27 cellular contexts compared by ENCODE assay signal in the genomic region with DNA sequence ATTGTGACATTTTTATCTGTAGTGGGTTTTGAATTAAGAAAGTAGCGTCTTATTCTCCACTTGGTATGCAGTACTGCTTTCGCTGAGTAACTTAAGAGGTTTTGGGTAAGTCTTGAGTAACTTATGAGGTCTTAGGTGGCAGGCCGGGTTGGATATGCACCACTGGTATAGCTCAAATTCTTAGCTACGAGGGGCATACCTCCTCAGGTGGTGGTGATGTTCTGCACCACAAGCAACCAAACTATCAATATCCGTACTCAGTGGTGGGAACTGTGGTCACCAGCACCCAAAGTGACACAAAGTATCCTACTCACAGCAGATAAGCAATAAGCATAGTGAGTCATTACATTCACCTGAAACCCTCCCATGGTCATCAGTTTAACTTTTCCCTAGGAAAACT. TPM values are rescaled to one million over a fixed set of nuclear protein-coding genes. Genes with fewer than 3 reads are reported as not detected.
DNase-seq lines count a peak whose midpoint lies in the region; ATAC-seq, FAIRE-seq and TF ChIP-seq lines count a peak whose summit lies in the region.
"Had no signal": no experiment of that assay in that cellular context is flagged by ENCODE, and none has a peak within 500 bp of the region (broad histone marks: within the 10 kb centered on the region; RNA-seq: fewer than 3 reads in every experiment).

No MANE protein-coding gene starts in this region.

- H3K36me3 Mint-ChIP-seq in activated T-cell treated with anti-CD3 and anti-CD28 coated beads, Interleukin-2, amount 50 U/mL, for 72 hours (ENCODE audit: insufficient read depth in 2 of 2), result peaks cover 15 to 36% of the 10 kb centered on the region in 2 donors

- no peaks in the 10 kb centered on the region for H3K4me1 ChIP-seq in GM12878 (ENCODE audit: control insufficient read depth, insufficient read depth, low read length)
- H3K4me1 ChIP-seq: BE2C, BLaER1 had no signal

- no TSS peak for BruUV-seq in GM12878 (replicated peaks; lab: Mats Ljungman, UMichigan)

- H3K9ac ChIP-seq in GM12878 (ENCODE audit: control insufficient read depth, insufficient read depth, low read length), result no peak overlapping the region
- H3K9ac ChIP-seq: BLaER1 had no signal

- H3K27ac ChIP-seq in GM12878 (ENCODE audit: control insufficient read depth, insufficient read depth), result no peak overlapping the region
- H3K27ac ChIP-seq: BLaER1 had no signal

- no peaks in the 10 kb centered on the region for H3K27me3 Mint-ChIP-seq in activated T-cell treated with anti-CD3 and anti-CD28 coated beads, Interleukin-2, amount 50 U/mL, for 72 hours (ENCODE audit: low read depth)
- H3K27me3 Mint-ChIP-seq in stimulated activated naive CD8-positive, alpha-beta T cell treated with anti-CD3 and anti-CD28 coated beads, Interleukin-15, amount 100 ng/mL, for 72 hours, result no peaks in the 10 kb centered on the region
- H3K27me3 Mint-ChIP-seq: CD4-positive, alpha-beta memory T cell; CD4-positive, CD25-positive, alpha-beta regulatory T cell; CD8-positive, alpha-beta memory T cell had no signal

- WGBS in GM12878 (ENCODE audit: insufficient coverage, insufficient replicate concordance, low lambda C conversion rate, missing lambda C conversion rate), result 98% methylated on average over 5 of the region's 5 CpGs

- no peak overlapping the region for H3K4me2 ChIP-seq in GM12878 (ENCODE audit: control insufficient read depth, insufficient read depth)
- H3K4me2 ChIP-seq: BLaER1 had no signal

- no peak overlapping the region for H3K4me3 ChIP-seq in GM12878
- H3K4me3 ChIP-seq: BLaER1 had no signal

- TF ChIP-seq POLR2A in GM12878 (IDR thresholded peaks at IDR 0.05; ENCODE audit: low read depth, low read length), result no peak

- FAIRE-seq in GM12878 (lab: Jason Lieb, UNC), result no peak
- FAIRE-seq: A204.1, GM12891, GM19239 had no signal

- RAD21 ChIA-PET in GM12878 (lab: Charles Lee; ENCODE audit: unreplicated experiment), result no interaction called here

- no peaks in the 10 kb centered on the region for H3K27me3 ChIP-seq in GM12878 (replicated peaks in 1 of 2; ENCODE audit: control insufficient read depth in 2 of 2, insufficient read depth in 2 of 2, low read length in 1 of 2)
- H3K27me3 ChIP-seq: BE2C, BLaER1 had no signal

- SMC1A ChIA-PET in GM12878 (lab: Charles Lee; ENCODE audit: uncharacterized antibody, unreplicated experiment), result interaction anchor here (1.0 kb wide), 1 partner anchor 10 kb away, joined by 3 read pairs; no protein-coding TSS in a partner anchor

- no peaks in the 10 kb centered on the region for H3K9me3 Mint-ChIP-seq in activated T-cell treated with anti-CD3 and anti-CD28 coated beads, Interleukin-2, amount 50 U/mL, for 72 hours
- no peaks in the 10 kb centered on the region for H3K9me3 Mint-ChIP-seq in stimulated activated naive CD8-positive, alpha-beta T cell treated with anti-CD3 and anti-CD28 coated beads, Interleukin-15, amount 100 ng/mL, for 72 hours
- H3K9me3 Mint-ChIP-seq: CD4-positive, alpha-beta memory T cell; CD4-positive, CD25-positive, alpha-beta regulatory T cell; CD8-positive, alpha-beta memory T cell had no signal

- H3K27ac Mint-ChIP-seq in activated T-cell treated with anti-CD3 and anti-CD28 coated beads, Interleukin-2, amount 50 U/mL, for 72 hours, result no peak overlapping the region
- H3K27ac Mint-ChIP-seq in stimulated activated naive CD8-positive, alpha-beta T cell treated with anti-CD3 and anti-CD28 coated beads, Interleukin-15, amount 100 ng/mL, for 72 hours, result no peak overlapping the region
- H3K27ac Mint-ChIP-seq: CD4-positive, alpha-beta memory T cell; CD8-positive, alpha-beta memory T cell had no signal

- CTCF ChIA-PET in GM12878 (lab: Yijun Ruan, JAX), result no interaction called here

- no peak overlapping the region for H3K4me3 Mint-ChIP-seq in activated T-cell treated with anti-CD3 and anti-CD28 coated beads, Interleukin-2, amount 50 U/mL, for 72 hours
- no peak overlapping the region for H3K4me3 Mint-ChIP-seq in stimulated activated naive CD8-positive, alpha-beta T cell treated with anti-CD3 and anti-CD28 coated beads, Interleukin-15, amount 100 ng/mL, for 72 hours
- H3K4me3 Mint-ChIP-seq: CD14-positive monocyte; CD4-positive, alpha-beta memory T cell; CD4-positive, CD25-positive, alpha-beta regulatory T cell; CD8-positive, alpha-beta memory T cell had no signal

- TF ChIP-seq CTCF in GM12878 (IDR thresholded peaks at IDR 0.05 in 2 of 3, conservative IDR thresholded peaks at IDR 0.05 in 1 of 3; ENCODE audit: control insufficient read depth in 2 of 3, extremely low read depth in 1 of 3, insufficient read depth in 1 of 3, low read depth in 3 of 3, low read length in 3 of 3), result no peak

- DNase-seq in activated T-cell treated with anti-CD3 and anti-CD28 coated beads, Interleukin-2, amount 50 U/mL, for 72 hours, result peak in 1 of 2 donors; percentile 9
- no peak for DNase-seq in activated T-cell treated with anti-CD3 and anti-CD28 coated beads, Interleukin-2, amount 50 U/mL, for 48 hours
- DNase-seq in stimulated activated naive CD8-positive, alpha-beta T cell treated with anti-CD3 and anti-CD28 coated beads, Interleukin-15, amount 100 ng/mL, for 72 hours, result no peak
- no peak for DNase-seq in stimulated activated naive CD8-positive, alpha-beta T cell treated with anti-CD3 and anti-CD28 coated beads, Interleukin-15, Interleukin-2, amounts not matched to agents 100 U/mL and 50 U/mL, for 24 hours
- DNase-seq in GM12878 (ENCODE audit: low read depth, low spot score) (no peak), SK-N-DZ (ENCODE audit: low spot score) (no peak), amygdala (lab: John Stamatoyannopoulos, UW) (no peak)
- DNase-seq: 8988T; ACHN; BE2C; C1 segment of cervical spinal cord; CD4-positive, alpha-beta memory T cell; CD4-positive, CD25-positive, alpha-beta regulatory T cell; CD8-positive, alpha-beta memory T cell; COR-L47; DMS 273 treated with DMSO at 0.1 percent for 48 hours; DMS153; DMS53; DMS79; DND-41; EL; GDM1 had no signal

- intact Hi-C loops in GM12878 (cut with micrococcal nuclease; ENCODE audit: unreplicated experiment), result no loop called here

- ATAC-seq in activated T-cell treated with anti-CD3 and anti-CD28 coated beads, Interleukin-2, amount 50 U/mL, for 72 hours (replicated peaks in 1 of 2), result peak; percentile 54
- ATAC-seq in stimulated activated naive CD8-positive, alpha-beta T cell treated with anti-CD3 and anti-CD28 coated beads, Interleukin-15, amount 100 ng/mL, for 72 hours, result peak; percentile 42
- no peak for ATAC-seq in stimulated activated naive CD8-positive, alpha-beta T cell treated with anti-CD3 and anti-CD28 coated beads, Interleukin-15, Interleukin-2, amounts not matched to agents 100 U/mL and 50 U/mL, for 24 hours
- no peak for ATAC-seq in GM12878

- no peaks in the 10 kb centered on the region for H4K20me1 ChIP-seq in GM12878 (ENCODE audit: control insufficient read depth, insufficient read depth)
- H4K20me1 ChIP-seq: BLaER1 had no signal

- no peaks in the 10 kb centered on the region for H3K79me2 ChIP-seq in GM12878 (ENCODE audit: control insufficient read depth, insufficient read depth, low read length)

- in situ Hi-C loops in GM12878 (cut with MboI), result no loop called here

- TF ChIP-seq EP300 in GM12878 (IDR thresholded peaks at IDR 0.05; ENCODE audit: borderline replicate concordance in 1 of 2, control insufficient read depth in 1 of 2, low read depth in 2 of 2, low read length in 2 of 2), result no peak

- POLR2A ChIA-PET in GM12878 (lab: Charles Lee), result no interaction called here

- H3K4me1 Mint-ChIP-seq in activated T-cell treated with anti-CD3 and anti-CD28 coated beads, Interleukin-2, amount 50 U/mL, for 72 hours (ENCODE audit: low read depth), result no peaks in the 10 kb centered on the region
- H3K4me1 Mint-ChIP-seq in stimulated activated naive CD8-positive, alpha-beta T cell treated with anti-CD3 and anti-CD28 coated beads, Interleukin-15, amount 100 ng/mL, for 72 hours, result no peaks in the 10 kb centered on the region
- H3K4me1 Mint-ChIP-seq: CD14-positive monocyte; CD8-positive, alpha-beta memory T cell had no signal

- H2AFZ ChIP-seq in GM12878 (ENCODE audit: control insufficient read depth, low read depth, low read length), result no peak overlapping the region

- no peaks in the 10 kb centered on the region for H3K9me3 ChIP-seq in GM12878 (replicated peaks; ENCODE audit: control insufficient read depth, insufficient read depth, low read length)
- H3K9me3 ChIP-seq: BE2C, BLaER1 had no signal

- no peak for TF ChIP-seq RAD21 in GM12878 (IDR thresholded peaks at IDR 0.05; ENCODE audit: insufficient read depth, low read depth, low read length)

- peaks cover 11 to 18% of the 10 kb centered on the region in 2 experiments for H3K36me3 ChIP-seq in GM12878 (ENCODE audit: control insufficient read depth in 2 of 2, insufficient read depth in 2 of 2, low read length in 1 of 2)

TF ChIP-seq in GM12878, 131 proteins besides CTCF, POLR2A, EP300 and RAD21:
- no peak for TF ChIP-seq ETV6 (conservative IDR thresholded peaks at IDR 0.05 in 1 of 2, IDR thresholded peaks at IDR 0.05 in 1 of 2; ENCODE audit: borderline replicate concordance in 1 of 2, low read depth in 1 of 2)
- no peak for TF ChIP-seq CREB1 (IDR thresholded peaks at IDR 0.05; ENCODE audit: low read depth)
- TF ChIP-seq RUNX3 (IDR thresholded peaks at IDR 0.05; ENCODE audit: low read length), result peak; percentile 46
TF ChIP-seq in GM12878: peak in this region for 1.

RNA-seq across cellular contexts. Expression of gene SMC2, which starts 13.7 kb away (rescaled TPM):
- 10 to 100 TPM; 55.0 to 65.4 TPM for total RNA-seq in activated T-cell treated with anti-CD3 and anti-CD28 coated beads, Interleukin-2, amount 50 U/mL, for 72 hours
- total RNA-seq in GM12878 (2013; cell fraction: nucleolus; rRNA removed), result 18.3 and 18.7 TPM in 2 replicates
- total RNA-seq in GM12878 (2014; rRNA removed) (36.3 and 42.0 TPM in 2 replicates), GM12878 (2014; rRNA removed; fragmentation: Illumina TruSeq; extraction: Trizol) (55.9 and 59.1 TPM in 2 replicates), GM12878 (2021) (42.2 and 43.5 TPM in 2 replicates)
- 12.3 TPM for polyA plus RNA-seq in GM12878 (2011; ENCODE audit: low read depth)
- polyA plus RNA-seq in GM12878 (2011; rRNA removed) (37.0 and 64.0 TPM in 2 replicates), GM12878 (2014; fragmentation: Illumina TruSeq; extraction: Trizol) (48.9 and 59.7 TPM in 2 replicates), GM12878 (2014; fragmentation: Nextera tagmentation; extraction: Ambion mirVana) (10 to 100 TPM; 51.0 to 82.7 TPM), GM12878 (2014; rRNA removed) (19.2 and 22.9 TPM in 2 replicates), GM12878 (2016; fragmentation: Nextera tagmentation; extraction: Ambion mirVana) (100 to 1,000 TPM in 1 of 2 experiments, 10 to 100 TPM in 1; 97.6 to 116 TPM)
- 11.8 and 12.8 TPM in 2 replicates for polyA plus RNA-seq in GM12878 (2011; cell fraction: cytosol; rRNA removed)
- 14.1 and 16.0 TPM in 2 replicates for polyA plus RNA-seq in GM12878 (2011; cell fraction: nucleus; rRNA removed)
- polyA plus RNA-seq in GM12878 (2012), result 18.4 and 23.7 TPM in 2 replicates
- polyA minus RNA-seq in GM12878 (2011; rRNA and poly(A)+ RNA removed), result 28.9 and 42.2 TPM in 2 replicates
- 13.2 and 17.0 TPM in 2 replicates for polyA minus RNA-seq in GM12878 (2011; cell fraction: cytosol; rRNA and poly(A)+ RNA removed)
- polyA minus RNA-seq in GM12878 (2011; cell fraction: nucleus; rRNA and poly(A)+ RNA removed), result 12.1 and 16.0 TPM in 2 replicates
- polyA plus RNA-seq in SK-N-DZ (2014; cell fraction: cytosol; rRNA removed), result 19.5 and 22.6 TPM in 2 replicates
- 14.4 and 19.9 TPM in 2 replicates for polyA plus RNA-seq in SK-N-DZ (2014; cell fraction: nucleus; rRNA removed)

Comparison
In these comparisons a context has a peak if more than half of its experiments do, and no peak if none do; other contexts are left out.
1. ATAC-seq: peak in activated T-cell treated with anti-CD3 and anti-CD28 coated beads, Interleukin-2, amount 50 U/mL, for 72 hours (2 of 2) and stimulated activated naive CD8-positive, alpha-beta T cell treated with anti-CD3 and anti-CD28 coated beads, Interleukin-15, amount 100 ng/mL, for 72 hours (single experiment); none in stimulated activated naive CD8-positive, alpha-beta T cell treated with anti-CD3 and anti-CD28 coated beads, Interleukin-15, Interleukin-2, amounts not matched to agents 100 U/mL and 50 U/mL, for 24 hours (single experiment) and GM12878 (single experiment).